19 cellular contexts compared by ENCODE assay signal in the genomic region with DNA sequence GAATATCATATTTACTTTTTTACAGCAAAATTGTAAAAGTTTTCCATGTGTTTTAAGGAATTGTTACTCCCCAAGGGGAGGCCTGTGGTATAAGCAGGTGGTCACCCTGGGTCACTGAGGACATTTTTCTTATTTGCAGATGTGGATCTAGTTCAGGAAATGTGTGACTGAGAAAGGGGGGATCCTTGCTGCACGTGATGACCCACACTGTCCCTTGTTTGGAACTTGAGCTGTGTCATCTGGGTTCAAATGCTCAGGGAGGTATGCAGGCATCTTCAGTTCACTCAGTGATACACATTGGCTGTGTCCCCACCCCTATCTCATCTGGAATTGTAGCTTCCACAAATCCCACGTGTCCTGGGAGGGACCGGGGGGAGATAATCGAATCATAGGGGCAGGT.
"Had no signal": no experiment of that assay in that cellular context is flagged by ENCODE, and none has a peak within 500 bp of the region (broad histone marks: within the 10 kb centered on the region; RNA-seq: fewer than 3 reads in every experiment).

No MANE protein-coding gene starts in this region.

- H3K4me2 ChIP-seq: SK-N-SH had no signal

- H3K9ac ChIP-seq: SK-N-SH had no signal

- ATAC-seq: HepG2, Panc1, PC-3 had no signal

- H3K27ac ChIP-seq: RWPE1 had no signal

- DNase-seq: IMR-90, Kasumi-1, KG1, NCI-H1092 treated with DMSO at 0.1 percent for 48 hours, NCI-H1436, NCI-H187 treated with DMSO at 0.1 percent for 48 hours, NCI-H2029 treated with DMSO at 0.1 percent for 48 hours, NCI-H2171 treated with DMSO at 0.1 percent for 48 hours, NCI-H524, NCI-H526 treated with DMSO at 0.1 percent for 48 hours, NCI-H748 treated with DMSO at 0.1 percent for 48 hours, PC-3, SHP77, SK-N-SH, SW 1271, T-cell had no signal

- H3K9me3 ChIP-seq: SK-N-SH had no signal
